Comparison of ENCODE assay signal across 23 cellular contexts in genomic region chr3:37731895-37732294, GRCh38.
"Had no signal": no experiment of that assay in that cellular context is flagged by ENCODE, and none has a peak within 500 bp of the region (broad histone marks: within the 10 kb centered on the region; RNA-seq: fewer than 3 reads in every experiment).

No MANE protein-coding gene starts in this region.

- H3K4me3 ChIP-seq: adrenal gland, body of pancreas, PC-9 had no signal

- ATAC-seq: activated T-cell treated with anti-CD3 and anti-CD28 coated beads, Interleukin-2, amount 50 U/mL, for 72 hours; body of pancreas; T-cell had no signal

- DNase-seq: activated B cell treated with CpG ODN at 0.5 μM for 24 hours; activated CD4-positive, alpha-beta memory T cell treated with anti-CD3 and anti-CD28 coated beads for 36 hours; activated CD4-positive, alpha-beta T cell treated with anti-CD3 and anti-CD28 coated beads for 1 hour; activated CD4-positive, alpha-beta T cell treated with anti-CD3 and anti-CD28 coated beads, Interleukin-2, amount 10 ng/mL, durations not matched to agents 7 days and 5 days; activated CD8-positive, alpha-beta memory T cell treated with anti-CD3 and anti-CD28 coated beads for 24 hours; activated gamma-delta T cell treated with Interleukin-2 at 50 U/mL for 16 hours; activated naive CD4-positive, alpha-beta T cell treated with anti-CD3 and anti-CD28 coated beads, Interleukin-2, amount 10 ng/mL, durations not matched to agents 7 days and 5 days; activated naive CD8-positive, alpha-beta T cell treated with anti-CD3 and anti-CD28 coated beads, Interleukin-2, amount 10 ng/mL, durations not matched to agents 7 days and 5 days; activated T-cell treated with anti-CD3 and anti-CD28 coated beads, Interleukin-2, amount 50 U/mL, for 72 hours; adrenal gland; aorta; body of pancreas; central memory CD4-positive, alpha-beta T cell; KG1; NCI-H1048; NCI-H2081; NCI-H510A treated with DMSO at 0.1 percent for 48 hours; NCI-H69; PC-9; SIG-M5; T-cell; T-helper 2 cell; T1000 had no signal

- H3K9me3 ChIP-seq: adrenal gland, body of pancreas had no signal

- H3K27me3 ChIP-seq: adrenal gland, body of pancreas had no signal

- H3K4me1 ChIP-seq: body of pancreas had no signal

- H3K27ac ChIP-seq: adrenal gland, body of pancreas, PC-9 had no signal
